Comparison of ENCODE assay signal across 11 cellular contexts in genomic region chr17:79183221-79184158, GRCh38.
DNase-seq lines count a peak whose midpoint lies in the region; ATAC-seq and TF ChIP-seq lines count a peak whose summit lies in the region.
"Had no signal": no experiment of that assay in that cellular context is flagged by ENCODE, and none has a peak within 500 bp of the region (broad histone marks: within the 10 kb centered on the region; RNA-seq: fewer than 3 reads in every experiment).

No MANE protein-coding gene starts in this region.

- H3K27ac Mint-ChIP-seq in natural killer cell treated with Interleukin-12 subunit alpha and Interleukin-12 subunit beta and Interleukin-15 and Interleukin-18, amount 100 ng/mL, for 72 hours: no peak overlapping the region

- H3K36me3 ChIP-seq in left ventricle myocardium inferior (no peaks in the 10 kb centered on the region), NT2/D1 (ENCODE audit: insufficient read depth, insufficient read length, low read length) (peaks cover 3% of the 10 kb centered on the region), iPS-18a (ENCODE audit: control insufficient read depth, low read depth, low read length) (no peaks in the 10 kb centered on the region), testis (ENCODE audit: low read depth, missing control alignments) (no peaks in the 10 kb centered on the region)

- DNase-seq in left ventricle myocardium inferior: no peak
- no peak for DNase-seq in left ventricle myocardium superior
- DNase-seq in NT2/D1 (ENCODE audit: low read depth, low spot score): peak; percentile 48
- DNase-seq in testis: peak; percentile 37
- no peak for DNase-seq in natural killer cell treated with Interleukin-12 subunit alpha and Interleukin-12 subunit beta and Interleukin-15 and Interleukin-18, amount 100 ng/mL, for 72 hours (ENCODE audit: low spot score)
- DNase-seq: activated CD4-positive, alpha-beta T cell treated with anti-CD3 and anti-CD28 coated beads for 4 hours; stimulated activated naive CD4-positive, alpha-beta T cell had no signal

- TF ChIP-seq CTCF in left ventricle myocardium inferior (IDR thresholded peaks at IDR 0.05; ENCODE audit: borderline replicate concordance): no peak
- no peak for TF ChIP-seq CTCF in testis (IDR thresholded peaks at IDR 0.05)

- TF ChIP-seq POLR2A in testis (IDR thresholded peaks at IDR 0.05): no peak

- H3K27me3 Mint-ChIP-seq in natural killer cell treated with Interleukin-12 subunit alpha and Interleukin-12 subunit beta and Interleukin-15 and Interleukin-18, amount 100 ng/mL, for 72 hours: peaks cover 0 to 21% of the 10 kb centered on the region in 2 donors

- H3K4me3 ChIP-seq in left ventricle myocardium inferior: peak overlapping the region; percentile 41
- peak overlapping the region; percentile 79 for H3K4me3 ChIP-seq in NT2/D1 (ENCODE audit: insufficient read length, low read depth)
- H3K4me3 ChIP-seq in iPS-18a (ENCODE audit: low read length): peak overlapping the region; percentile 62
- H3K4me3 ChIP-seq in testis: peak overlapping the region; percentile 37 to 49

- H3K4me3 Mint-ChIP-seq in natural killer cell treated with Interleukin-12 subunit alpha and Interleukin-12 subunit beta and Interleukin-15 and Interleukin-18, amount 100 ng/mL, for 72 hours: no peak overlapping the region

- H3K27me3 ChIP-seq in left ventricle myocardium inferior (ENCODE audit: low read depth) (peaks cover 99% of the 10 kb centered on the region), NT2/D1 (ENCODE audit: insufficient read depth, insufficient read length) (peaks cover 22% of the 10 kb centered on the region), iPS-18a (ENCODE audit: control insufficient read depth, insufficient read depth, low read length) (peaks cover 42% of the 10 kb centered on the region), testis (no peaks in the 10 kb centered on the region)

- no peaks in the 10 kb centered on the region for H3K9me3 Mint-ChIP-seq in natural killer cell treated with Interleukin-12 subunit alpha and Interleukin-12 subunit beta and Interleukin-15 and Interleukin-18, amount 100 ng/mL, for 72 hours

- 0 to 2% methylated on average over 3 to 83 of the region's 102 CpGs for WGBS in testis, 2 donors

- ATAC-seq in left ventricle myocardium superior: no peak
- no peak for ATAC-seq in natural killer cell treated with Interleukin-12 subunit alpha and Interleukin-12 subunit beta and Interleukin-15 and Interleukin-18, amount 100 ng/mL, for 72 hours
- no peak for ATAC-seq in GM21526 (IDR thresholded peaks at IDR 0.05; ENCODE audit: low FRiP score, unreplicated experiment)
- ATAC-seq in HG03095 (IDR thresholded peaks at IDR 0.05; ENCODE audit: unreplicated experiment): no peak
- ATAC-seq: HCT116 had no signal

- H3K36me3 Mint-ChIP-seq in natural killer cell treated with Interleukin-12 subunit alpha and Interleukin-12 subunit beta and Interleukin-15 and Interleukin-18, amount 100 ng/mL, for 72 hours: no peaks in the 10 kb centered on the region

- H3K4me1 Mint-ChIP-seq in natural killer cell treated with Interleukin-12 subunit alpha and Interleukin-12 subunit beta and Interleukin-15 and Interleukin-18, amount 100 ng/mL, for 72 hours (ENCODE audit: low read depth in 2 of 2): no peaks in the 10 kb centered on the region

- H3K9ac ChIP-seq in NT2/D1 (ENCODE audit: insufficient read length, low read depth): peak overlapping the region; percentile 89
- peak overlapping the region; percentile 24 for H3K9ac ChIP-seq in iPS-18a (ENCODE audit: low read length)

- intact Hi-C loops in left ventricle myocardium inferior (cut with micrococcal nuclease) (no loop called here), left ventricle myocardium superior (cut with micrococcal nuclease) (loop anchor here (10.0 kb wide), 1 partner anchor 211 kb away; no protein-coding TSS in a partner anchor), testis (cut with DNase I; ENCODE audit: low total_unique reads) (no loop called here)

- H3K4me1 ChIP-seq in left ventricle myocardium inferior: peaks cover 9% of the 10 kb centered on the region
- peaks cover 16% of the 10 kb centered on the region for H3K4me1 ChIP-seq in NT2/D1 (ENCODE audit: insufficient read depth, insufficient read length)
- peaks cover 14% of the 10 kb centered on the region for H3K4me1 ChIP-seq in iPS-18a (ENCODE audit: control insufficient read depth, low read depth, low read length)
- peaks cover 5% of the 10 kb centered on the region for H3K4me1 ChIP-seq in testis

- H3K27ac ChIP-seq in left ventricle myocardium inferior (replicated peaks): no peak overlapping the region
- H3K27ac ChIP-seq in iPS-18a (ENCODE audit: low read length): no peak overlapping the region
- no peak overlapping the region for H3K27ac ChIP-seq in testis

- H3K9me3 ChIP-seq in left ventricle myocardium inferior (replicated peaks) (no peaks in the 10 kb centered on the region), NT2/D1 (ENCODE audit: insufficient read depth, low read length) (no peaks in the 10 kb centered on the region), iPS-18a (ENCODE audit: control insufficient read depth, low read depth, low read length) (no peaks in the 10 kb centered on the region), testis (no peaks in the 10 kb centered on the region)

Comparison
In these comparisons a context has a peak if more than half of its experiments do, and no peak if none do; other contexts are left out.
1. DNase-seq: peak in NT2/D1 (single experiment) and testis (single experiment); none in left ventricle myocardium inferior (single experiment), left ventricle myocardium superior (single experiment) and natural killer cell treated with Interleukin-12 subunit alpha and Interleukin-12 subunit beta and Interleukin-15 and Interleukin-18, amount 100 ng/mL, for 72 hours (single experiment).
2. Peak in every context shown above with its lines, with median percentiles within 50 percentile points of each other: H3K4me3 ChIP-seq.